In genomic region chr3:127525373-127525772, GRCh38 we compare ENCODE assay signal across 12 cellular contexts.
DNase-seq lines count a peak whose midpoint lies in the region; ATAC-seq lines count a peak whose summit lies in the region.
"Had no signal": no experiment of that assay in that cellular context is flagged by ENCODE, and none has a peak within 500 bp of the region (broad histone marks: within the 10 kb centered on the region; RNA-seq: fewer than 3 reads in every experiment).

No MANE protein-coding gene starts in this region.

- ATAC-seq in GM19023 (IDR thresholded peaks at IDR 0.05; ENCODE audit: unreplicated experiment), result no peak
- ATAC-seq: gastrocnemius medialis had no signal

- DNase-seq in AG20443 (ENCODE audit: low spot score) (peak; percentile 37), HK-2 (ENCODE audit: unreplicated experiment) (peak; percentile 86), SHP77 treated with DMSO at 0.1 percent for 48 hours (lab: John Stamatoyannopoulos, UW) (peak; percentile 86), glomerular visceral epithelial cell (ENCODE audit: extremely low spot score) (peak; percentile 87), HUDEP-2 (lab: John Stamatoyannopoulos, UW; ENCODE audit: unreplicated experiment in 76 of 76) (no peak), T-helper 1 cell (no peak), HuH-7.5 (ENCODE audit: low spot score) (no peak)
- DNase-seq: CD8-positive, alpha-beta memory T cell; gastrocnemius medialis; NCI-H1694; stimulated activated CD8-positive, alpha-beta memory T cell treated with anti-CD3 and anti-CD28 coated beads, Interleukin-4, amount 100 ng/mL, for 48 hours had no signal

Comparison
In these comparisons a context has a peak if more than half of its experiments do, and no peak if none do; other contexts are left out.
1. DNase-seq: peak in AG20443 (single experiment), HK-2 (single experiment), SHP77 treated with DMSO at 0.1 percent for 48 hours (single experiment) and glomerular visceral epithelial cell (single experiment); none in HUDEP-2 (0 of 76), T-helper 1 cell (0 of 5) and HuH-7.5 (single experiment).